13 cellular contexts compared by ENCODE assay signal in genomic region chrX:74009041-74009440, GRCh38.
DNase-seq lines count a peak whose midpoint lies in the region; TF ChIP-seq lines count a peak whose summit lies in the region.
"Had no signal": no experiment of that assay in that cellular context is flagged by ENCODE, and none has a peak within 500 bp of the region (broad histone marks: within the 10 kb centered on the region; RNA-seq: fewer than 3 reads in every experiment).

No MANE protein-coding gene starts in this region.

- no peaks in the 10 kb centered on the region for H3K4me1 Mint-ChIP-seq in chondrocyte (ENCODE audit: low read depth)
- H3K4me1 Mint-ChIP-seq: CD14-positive monocyte had no signal

- H3K36me3 ChIP-seq in MG63 (peaks cover 9% of the 10 kb centered on the region; the same call in 1 of the 2 replicates), hepatocyte (replicated peaks; ENCODE audit: insufficient read depth, low read depth) (peaks cover 4% of the 10 kb centered on the region)

- peak overlapping the region; percentile 1 for H3K27ac ChIP-seq in hepatocyte

- 77% methylated on average over 2 of the region's 2 CpGs for WGBS in hepatocyte (ENCODE audit: low lambda C conversion rate, missing lambda C conversion rate)

- H3K27me3 ChIP-seq in MG63, result no peaks in the 10 kb centered on the region
- no peaks in the 10 kb centered on the region for H3K27me3 ChIP-seq in hepatocyte

- no peaks in the 10 kb centered on the region for H3K9me3 Mint-ChIP-seq in chondrocyte (ENCODE audit: low read depth)

- H3K4me3 Mint-ChIP-seq in chondrocyte (ENCODE audit: unreplicated experiment), result no peak overlapping the region
- H3K4me3 Mint-ChIP-seq: CD14-positive monocyte had no signal

- DNase-seq in EH (ENCODE audit: low read depth), result peak; percentile 2
- DNase-seq in MG63, result peak; percentile 27
- DNase-seq in chondrocyte (ENCODE audit: low spot score), result no peak
- DNase-seq in hepatocyte (ENCODE audit: low spot score), result no peak
- DNase-seq in H4 (ENCODE audit: low spot score), result no peak
- DNase-seq in T-helper 9 cell, result no peak
- no peak for DNase-seq in effector CD4-positive, alpha-beta T cell
- DNase-seq in NCI-H748 treated with DMSO at 0.1 percent for 48 hours (lab: John Stamatoyannopoulos, UW), result no peak
- DNase-seq: Calu3, NCI-H2107, NCI-H69, PC-3 had no signal

- no peaks in the 10 kb centered on the region for H3K79me2 ChIP-seq in hepatocyte

- no peaks in the 10 kb centered on the region for H3K27me3 Mint-ChIP-seq in chondrocyte (ENCODE audit: low read depth)

- H2AFZ ChIP-seq in hepatocyte, result no peak overlapping the region

- H3K9me3 ChIP-seq in MG63 (no peaks in the 10 kb centered on the region), hepatocyte (ENCODE audit: low read depth) (no peaks in the 10 kb centered on the region)

- H3K4me1 ChIP-seq in hepatocyte (ENCODE audit: insufficient read depth), result no peaks in the 10 kb centered on the region

- peak overlapping the region; percentile 36 for H3K27ac Mint-ChIP-seq in chondrocyte (ENCODE audit: unreplicated experiment)
- H3K27ac Mint-ChIP-seq: CD14-positive monocyte had no signal

- no peaks in the 10 kb centered on the region for H4K20me1 ChIP-seq in hepatocyte (ENCODE audit: insufficient read depth, poor library complexity, severe bottlenecking)

- no peak for TF ChIP-seq CTCF in chondrocyte (IDR thresholded peaks at IDR 0.05)
- TF ChIP-seq CTCF in hepatocyte (IDR thresholded peaks at IDR 0.05; ENCODE audit: poor library complexity), result no peak

- H3K4me2 ChIP-seq in hepatocyte, result no peak overlapping the region

- H3K36me3 Mint-ChIP-seq in chondrocyte (ENCODE audit: low read depth), result peaks cover 14% of the 10 kb centered on the region

- H3K9me2 ChIP-seq in hepatocyte (replicated peaks; ENCODE audit: insufficient read depth), result no peaks in the 10 kb centered on the region

- H3K4me3 ChIP-seq in MG63 (no peak overlapping the region), hepatocyte (no peak overlapping the region)

Comparison
In these comparisons a context has a peak if more than half of its experiments do, and no peak if none do; other contexts are left out.
1. DNase-seq: peak in EH (single experiment) and MG63 (single experiment); none in chondrocyte (single experiment), hepatocyte (single experiment), H4 (single experiment), T-helper 9 cell (single experiment), effector CD4-positive, alpha-beta T cell (single experiment) and NCI-H748 treated with DMSO at 0.1 percent for 48 hours (single experiment).